In genomic region chr12:42769455-42769854, GRCh38 we compare ENCODE assay signal across 20 cellular contexts.
"Had no signal": no experiment of that assay in that cellular context is flagged by ENCODE, and none has a peak within 500 bp of the region (broad histone marks: within the 10 kb centered on the region; RNA-seq: fewer than 3 reads in every experiment).

No MANE protein-coding gene starts in this region.

- H3K36me3 ChIP-seq: colonic mucosa, lower lobe of right lung, ovary, suprapubic skin, transverse colon, vagina had no signal

- DNase-seq: colonic mucosa; effector CD8-positive, alpha-beta T cell; lower lobe of right lung; natural killer cell; occipital lobe; ovary; posterior cingulate gyrus; psoas muscle; stimulated activated CD4-positive, alpha-beta T cell treated with anti-CD3 and anti-CD28 coated beads, Interleukin-12 subunit alpha, Interleukin-12 subunit beta, amount 100 ng/mL, for 4 hours; stimulated activated CD4-positive, alpha-beta T cell treated with anti-CD3 and anti-CD28 coated beads, Interleukin-1b, Interleukin-23, amount 100 ng/mL, for 48 hours; stimulated activated CD4-positive, alpha-beta T cell treated with anti-CD3 and anti-CD28 coated beads, Interleukin-4, amount 100 ng/mL, for 1 hour; stimulated activated CD8-positive, alpha-beta memory T cell treated with anti-CD3 and anti-CD28 coated beads, Interleukin-4, amount 100 ng/mL, for 48 hours; stimulated activated naive CD4-positive, alpha-beta T cell; stimulated activated naive CD8-positive, alpha-beta T cell treated with anti-CD3 and anti-CD28 coated beads, Interleukin-15, amount 100 ng/mL, for 72 hours; transverse colon had no signal

- H3K4me3 ChIP-seq: colonic mucosa, lower lobe of right lung, ovary, psoas muscle, smooth muscle cell, suprapubic skin, transverse colon, vagina had no signal

- H3K27ac ChIP-seq: colonic mucosa, lower lobe of right lung, ovary, psoas muscle, suprapubic skin, transverse colon, vagina had no signal

- H3K4me1 ChIP-seq: colonic mucosa, lower lobe of right lung, psoas muscle, suprapubic skin, transverse colon, vagina had no signal

- ATAC-seq: left lobe of liver; lower lobe of right lung; natural killer cell; psoas muscle; sciatic nerve; stimulated activated naive CD8-positive, alpha-beta T cell treated with anti-CD3 and anti-CD28 coated beads, Interleukin-15, amount 100 ng/mL, for 72 hours had no signal

- H3K9me3 ChIP-seq: colonic mucosa, lower lobe of right lung, ovary, suprapubic skin, vagina had no signal

- H3K27me3 ChIP-seq: colonic mucosa, ovary, suprapubic skin, transverse colon, vagina had no signal
